ENCODE assay signal across 8 cellular contexts in the genomic region with DNA sequence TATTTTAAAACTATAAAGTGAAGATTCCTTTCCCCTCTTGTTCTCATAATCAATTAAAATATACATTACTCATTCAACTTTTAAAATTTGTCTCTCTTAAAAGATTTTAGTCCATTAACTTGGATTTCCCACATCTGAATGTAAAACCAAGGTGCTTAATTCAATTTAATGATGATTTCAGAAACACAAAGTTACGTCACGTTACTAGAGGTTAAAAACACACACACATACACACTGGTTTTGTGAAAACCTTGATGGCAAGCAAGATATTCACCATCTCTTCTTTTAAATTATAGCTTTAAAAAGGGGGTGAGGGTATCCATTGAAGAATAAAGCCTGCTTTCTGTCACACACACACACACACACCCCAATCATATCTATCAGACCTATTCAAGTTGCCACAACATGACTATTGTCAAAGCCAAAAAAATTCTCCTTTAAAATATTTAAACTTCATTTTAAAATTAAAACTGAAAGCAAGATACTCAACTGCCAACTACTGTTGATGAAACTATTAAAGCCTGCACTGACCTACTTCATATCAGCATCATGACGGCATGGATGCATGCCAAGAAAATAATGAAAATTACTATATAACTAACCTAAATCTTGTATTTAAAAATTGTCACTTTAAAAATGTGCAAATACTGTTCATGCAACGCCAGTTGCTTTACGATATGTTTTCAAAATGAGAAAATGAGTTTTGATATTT. TPM values are rescaled to one million over a fixed set of nuclear protein-coding genes. Genes with fewer than 3 reads are reported as not detected.
DNase-seq lines count a peak whose midpoint lies in the region; ATAC-seq, FAIRE-seq and TF ChIP-seq lines count a peak whose summit lies in the region.

No MANE protein-coding gene starts in this region.

- dilution Hi-C loops in keratinocyte (cut with MboI; ENCODE audit: extremely low pct_ligation_motif_present, low sequenced_read_pairs): no loop called here

- no peak for TF ChIP-seq CTCF in A673 (conservative IDR thresholded peaks at IDR 0.05; ENCODE audit: low read depth, low read length)
- no peak for TF ChIP-seq CTCF in GM23338 (conservative IDR thresholded peaks at IDR 0.05; ENCODE audit: low read depth in 2 of 2)
- no peak for TF ChIP-seq CTCF in keratinocyte (optimal IDR thresholded peaks at IDR 0.05 in 1 of 3, IDR thresholded peaks at IDR 0.05 in 1 of 3, conservative IDR thresholded peaks at IDR 0.05 in 1 of 3; ENCODE audit: extremely low read depth in 1 of 3, insufficient read depth in 2 of 3, low read length in 3 of 3)
- TF ChIP-seq CTCF in GM10266 (IDR thresholded peaks at IDR 0.05; ENCODE audit: control insufficient read depth, insufficient read depth, low read depth, missing control alignments): no peak

- peaks cover 65% of the 10 kb centered on the region for H3K79me2 ChIP-seq in GM23338 (replicated peaks; ENCODE audit: insufficient read depth)
- peaks cover 75% of the 10 kb centered on the region for H3K79me2 ChIP-seq in keratinocyte (ENCODE audit: control insufficient read depth, insufficient read depth, low read length)

- H3K36me3 ChIP-seq in A673 (ENCODE audit: insufficient read depth, low read length, poor library complexity, severe bottlenecking) (no peaks in the 10 kb centered on the region), GM23338 (ENCODE audit: insufficient read depth) (no peaks in the 10 kb centered on the region), keratinocyte (ENCODE audit: control insufficient read depth in 2 of 2, extremely low read depth in 1 of 2, insufficient read depth in 2 of 2, low read length in 2 of 2) (peaks cover 0 to 3% of the 10 kb centered on the region in 2 experiments)

- DNase-seq in A673 (ENCODE audit: low spot score): no peak
- DNase-seq in GM23338 (ENCODE audit: low spot score): no peak
- no peak for DNase-seq in activated naive CD8-positive, alpha-beta T cell treated with anti-CD3 and anti-CD28 coated beads for 36 hours
- DNase-seq in keratinocyte (ENCODE audit: low read depth, low spot score): no peak
- no peak for DNase-seq in GM10266 (ENCODE audit: extremely low spot score)
- no peak for DNase-seq in stimulated activated naive CD4-positive, alpha-beta T cell (lab: John Stamatoyannopoulos, UW)
- no peak for DNase-seq in NCI-H2107 treated with DMSO at 0.1 percent for 48 hours (lab: John Stamatoyannopoulos, UW; ENCODE audit: unreplicated experiment)

- H3K9me3 Mint-ChIP-seq in GM23338: no peaks in the 10 kb centered on the region
- no peaks in the 10 kb centered on the region for H3K9me3 Mint-ChIP-seq in activated naive CD8-positive, alpha-beta T cell treated with anti-CD3 and anti-CD28 coated beads for 36 hours

- H3K9me3 ChIP-seq in A673 (ENCODE audit: low read depth, low read length, poor library complexity, severe bottlenecking) (no peaks in the 10 kb centered on the region), keratinocyte (ENCODE audit: control insufficient read depth, low read depth, low read length) (no peaks in the 10 kb centered on the region)

- H3F3A ChIP-seq in GM23338 (replicated peaks; ENCODE audit: low read depth): peaks cover 5% of the 10 kb centered on the region; the same call in 1 of the 2 replicates

- intact Hi-C loops in A673 (cut with micrococcal nuclease; ENCODE audit: unreplicated experiment): loop anchor here (5.0 to 10.0 kb wide), 2 partner anchors 123 to 249 kb away; a partner anchor contains a TSS

- H3K4me1 ChIP-seq in A673 (ENCODE audit: insufficient read depth, low read length, poor library complexity, severe bottlenecking) (peaks cover 29% of the 10 kb centered on the region), GM23338 (ENCODE audit: insufficient read depth) (peaks cover 47% of the 10 kb centered on the region), keratinocyte (ENCODE audit: control insufficient read depth, extremely low read depth, insufficient read depth, low read length) (peaks cover 27% of the 10 kb centered on the region)

- H3K27ac ChIP-seq in A673 (ENCODE audit: low read depth, low read length, poor library complexity, severe bottlenecking) (no peak overlapping the region), GM23338 (ENCODE audit: low read depth) (no peak overlapping the region), keratinocyte (ENCODE audit: control insufficient read depth, insufficient read depth, low read length) (peak overlapping the region; percentile 73)

- H3K27me3 ChIP-seq in A673 (replicated peaks; ENCODE audit: insufficient read depth, low read depth, low read length, poor library complexity) (no peaks in the 10 kb centered on the region), GM23338 (ENCODE audit: insufficient read depth) (no peaks in the 10 kb centered on the region), keratinocyte (ENCODE audit: control insufficient read depth, extremely low read depth, insufficient read depth, low read length) (no peaks in the 10 kb centered on the region)

- peak overlapping the region; percentile 69 for H3K9ac ChIP-seq in keratinocyte (ENCODE audit: control insufficient read depth, extremely low read depth, insufficient read depth, low read length)

- FAIRE-seq in keratinocyte (lab: Jason Lieb, UNC): no peak

- H4K20me1 ChIP-seq in GM23338 (replicated peaks; ENCODE audit: insufficient read depth): peaks cover 6% of the 10 kb centered on the region; the same call in 1 of the 2 replicates
- H4K20me1 ChIP-seq in keratinocyte (ENCODE audit: control insufficient read depth, extremely low read depth, insufficient read depth, low read length): no peaks in the 10 kb centered on the region

- H3K27me3 Mint-ChIP-seq in GM23338 (ENCODE audit: insufficient read depth, low read depth, poor library complexity): peaks cover 10% of the 10 kb centered on the region
- no peaks in the 10 kb centered on the region for H3K27me3 Mint-ChIP-seq in activated naive CD8-positive, alpha-beta T cell treated with anti-CD3 and anti-CD28 coated beads for 36 hours

- POLR2A ChIA-PET in A673 (lab: Charles Lee; ENCODE audit: low non-redundant PET): no interaction called here

- H2AFZ ChIP-seq in GM23338: no peak overlapping the region
- no peak overlapping the region for H2AFZ ChIP-seq in keratinocyte (ENCODE audit: control insufficient read depth, low read length)

- no peaks in the 10 kb centered on the region for H3K9me2 ChIP-seq in GM23338 (ENCODE audit: insufficient read depth)

- H3K9me1 ChIP-seq in keratinocyte (ENCODE audit: control insufficient read depth, extremely low read depth, insufficient read depth, low read length): no peaks in the 10 kb centered on the region

- ATAC-seq in GM23338 (no peak), HG02840 (IDR thresholded peaks at IDR 0.05; ENCODE audit: low FRiP score, unreplicated experiment) (no peak)

- peaks cover 42% of the 10 kb centered on the region for H3K4me1 Mint-ChIP-seq in GM23338
- peaks cover 41% of the 10 kb centered on the region for H3K4me1 Mint-ChIP-seq in activated naive CD8-positive, alpha-beta T cell treated with anti-CD3 and anti-CD28 coated beads for 36 hours

- H3K27ac Mint-ChIP-seq in GM23338: no peak overlapping the region
- peak overlapping the region; percentile 23 for H3K27ac Mint-ChIP-seq in activated naive CD8-positive, alpha-beta T cell treated with anti-CD3 and anti-CD28 coated beads for 36 hours

- H3K4me3 ChIP-seq in A673 (ENCODE audit: low read depth, low read length, poor library complexity, severe bottlenecking) (peak overlapping the region; percentile 76), GM23338 (peak overlapping the region; percentile 73), keratinocyte (ENCODE audit: control insufficient read depth in 2 of 3, extremely low read depth in 1 of 3, insufficient read depth in 2 of 3, low read depth in 1 of 3, low read length in 3 of 3) (peak overlapping the region; percentile 81 to 98 (median 88))

- H3K4me3 Mint-ChIP-seq in GM23338: peak overlapping the region; percentile 98
- H3K4me3 Mint-ChIP-seq in activated naive CD8-positive, alpha-beta T cell treated with anti-CD3 and anti-CD28 coated beads for 36 hours: peak overlapping the region; percentile 96

- CTCF ChIA-PET in A673 (lab: Charles Lee): no interaction called here

- H3K36me3 Mint-ChIP-seq in GM23338 (ENCODE audit: low read depth): peaks cover 22% of the 10 kb centered on the region; the same call in 2 of the 3 replicates
- peaks cover 27% of the 10 kb centered on the region for H3K36me3 Mint-ChIP-seq in activated naive CD8-positive, alpha-beta T cell treated with anti-CD3 and anti-CD28 coated beads for 36 hours

- H3K4me2 ChIP-seq in GM23338 (peak overlapping the region; percentile 87), keratinocyte (ENCODE audit: control insufficient read depth, extremely low read depth, insufficient read depth, low read depth, low read length) (peak overlapping the region; percentile 94)

- BruUV-seq in A673 (replicated peaks; lab: Mats Ljungman, UMichigan): no TSS peak

RNA-seq across cellular contexts. Expression of a gene that starts 2.1 kb away (rescaled TPM):
- total RNA-seq in A673 (2021): 34.1 and 34.4 TPM in 2 replicates
- 33.6 TPM in 2 replicates for total RNA-seq in GM23338 (2014; rRNA removed; shearing (Covaris generic))
- 15.8 and 17.6 TPM in 2 replicates for polyA plus RNA-seq in GM23338 (2016; fragmentation: Nextera tagmentation; extraction: Ambion mirVana)
- total RNA-seq in activated naive CD8-positive, alpha-beta T cell treated with anti-CD3 and anti-CD28 coated beads for 36 hours: 10 to 100 TPM; 28.6 to 30.5 TPM
- polyA plus RNA-seq in keratinocyte: 9.8 to 16.3 TPM (median 13.6 TPM) in 3 replicates
- polyA plus RNA-seq in keratinocyte (2011; ENCODE audit: low read depth): 3.4 TPM
- 6.2 and 10.2 TPM in 2 replicates for polyA plus RNA-seq in keratinocyte (2011; cell fraction: cytosol; rRNA removed)
- 43.5 and 51.2 TPM in 2 replicates for polyA plus RNA-seq in keratinocyte (2011; cell fraction: nucleus; rRNA removed)
- 7.5 and 13.8 TPM in 2 replicates for polyA plus RNA-seq in keratinocyte (2012; ENCODE audit: low replicate concordance)
- 37.1 to 60.8 TPM (median 39.0 TPM) in 3 replicates for polyA minus RNA-seq in keratinocyte
- 10.7 TPM for polyA minus RNA-seq in keratinocyte (2011; cell fraction: cytosol; rRNA and poly(A)+ RNA removed)
- polyA minus RNA-seq in keratinocyte (2011; cell fraction: nucleus; rRNA and poly(A)+ RNA removed): 25.4 and 56.8 TPM in 2 replicates
